22 cellular contexts compared by ENCODE assay signal in the genomic region with DNA sequence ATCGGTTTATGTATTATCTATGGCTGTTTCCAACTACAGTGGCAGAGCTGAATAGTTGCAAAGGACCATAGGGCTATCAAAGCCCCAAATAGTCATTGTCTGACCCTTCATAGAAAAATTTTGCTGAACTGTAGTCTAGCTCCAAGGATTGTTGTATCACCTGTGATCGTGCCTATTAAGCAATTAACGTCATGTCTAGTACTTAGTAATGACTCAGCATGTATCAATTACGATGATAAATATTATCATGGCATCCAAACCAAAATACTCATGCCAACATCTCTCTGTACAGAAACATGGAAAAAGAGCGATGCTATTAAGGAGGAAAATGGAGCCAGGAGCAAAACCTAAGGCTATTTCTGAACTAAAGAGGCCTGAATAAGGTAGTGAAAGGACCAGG.
DNase-seq lines count a peak whose midpoint lies in the region; ATAC-seq, FAIRE-seq and TF ChIP-seq lines count a peak whose summit lies in the region.
"Had no signal": no experiment of that assay in that cellular context is flagged by ENCODE, and none has a peak within 500 bp of the region (broad histone marks: within the 10 kb centered on the region; RNA-seq: fewer than 3 reads in every experiment).

No MANE protein-coding gene starts in this region.

- H2BK120ac ChIP-seq in IMR-90 (ENCODE audit: low read depth, low read length) = no peak overlapping the region

- TF ChIP-seq CTCF in IMR-90 (conservative IDR thresholded peaks at IDR 0.05; ENCODE audit: low read depth, low read length) = no peak
- no peak for TF ChIP-seq CTCF in K562 (IDR thresholded peaks at IDR 0.05 in 2 of 3, conservative IDR thresholded peaks at IDR 0.05 in 1 of 3; ENCODE audit: insufficient read depth in 2 of 3, low read depth in 1 of 3, low read length in 3 of 3)

- H3K9me1 ChIP-seq in IMR-90 (ENCODE audit: insufficient read depth, low read length) (no peaks in the 10 kb centered on the region), K562 (ENCODE audit: control insufficient read depth, insufficient read depth, low read length) (no peaks in the 10 kb centered on the region)

- 100% methylated on average over 1 of the region's 5 CpGs; no CpG with 5 or more reads in 1 of the 2 experiments for WGBS in IMR-90 (ENCODE audit: extremely low coverage in 2 of 2, insufficient read length in 1 of 2), 2 experiments
- 2% methylated on average over 5 of the region's 5 CpGs for WGBS in K562 (ENCODE audit: insufficient coverage, low coverage, missing lambda C conversion rate)

- no peak overlapping the region for H2AFZ ChIP-seq in IMR-90 (replicated peaks; ENCODE audit: low read length, poor library complexity)
- no peak overlapping the region for H2AFZ ChIP-seq in K562 (ENCODE audit: low read depth, low read length)
- H2AFZ ChIP-seq: GM23338 had no signal

- no peak overlapping the region for H3K4me2 ChIP-seq in IMR-90 (ENCODE audit: low read depth, low read length)
- H3K4me2 ChIP-seq in K562 (ENCODE audit: insufficient read depth, low read length) = no peak overlapping the region
- H3K4me2 ChIP-seq: GM23338 had no signal

- TF ChIP-seq EP300 in K562 (IDR thresholded peaks at IDR 0.05; ENCODE audit: low read length) = no peak

- H4K91ac ChIP-seq in IMR-90 (ENCODE audit: insufficient read depth, low read depth, low read length) = no peak overlapping the region

- no peak overlapping the region for H3K23ac ChIP-seq in IMR-90 (ENCODE audit: low read depth, low read length)

- H3K4me3 ChIP-seq in IMR-90 (ENCODE audit: insufficient read depth, low read depth, low read length) (no peak overlapping the region), K562 (no peak overlapping the region)
- H3K4me3 ChIP-seq: GM23338 had no signal

- no peak overlapping the region for H3K4me3 Mint-ChIP-seq in activated CD4-positive, alpha-beta T cell treated with anti-CD3 and anti-CD28 coated beads, Interleukin-2, amount 10 ng/mL, durations not matched to agents 24 days and 14 days
- H3K4me3 Mint-ChIP-seq: CD4-positive, CD25-positive, alpha-beta regulatory T cell; CD8-positive, alpha-beta memory T cell; GM23338 had no signal

- H3K27ac ChIP-seq in IMR-90 (ENCODE audit: insufficient read depth, low read length) = no peak overlapping the region
- H3K27ac ChIP-seq in K562 (ENCODE audit: extremely low read depth, low read depth, low read length) = no peak overlapping the region

- peaks cover 3% of the 10 kb centered on the region for H3K4me1 Mint-ChIP-seq in activated CD4-positive, alpha-beta T cell treated with anti-CD3 and anti-CD28 coated beads, Interleukin-2, amount 10 ng/mL, durations not matched to agents 24 days and 14 days
- H3K4me1 Mint-ChIP-seq: CD4-positive, CD25-positive, alpha-beta regulatory T cell had no signal

- H4K5ac ChIP-seq in IMR-90 (ENCODE audit: low read depth, low read length) = no peak overlapping the region

- H3K79me1 ChIP-seq in IMR-90 (ENCODE audit: low read depth in 1 of 2, low read length in 2 of 2) = no peaks in the 10 kb centered on the region

- no peak overlapping the region for H3K56ac ChIP-seq in IMR-90 (ENCODE audit: extremely low read depth, insufficient read depth, low read length)

- no peak overlapping the region for H3K4ac ChIP-seq in IMR-90 (ENCODE audit: low read depth, low read length)

- no peak for TF ChIP-seq RAD21 in IMR-90 (IDR thresholded peaks at IDR 0.05; ENCODE audit: low read length)
- no peak for TF ChIP-seq RAD21 in K562 (CRISPR knock-in tag; conservative IDR thresholded peaks at IDR 0.05 in 1 of 2, IDR thresholded peaks at IDR 0.05 in 1 of 2)

- intact Hi-C loops in IMR-90 (cut with micrococcal nuclease) = no loop called here
- intact Hi-C loops in K562 (cut with micrococcal nuclease) = no loop called here
- intact Hi-C loops in activated CD4-positive, alpha-beta T cell treated with anti-CD3 and anti-CD28 coated beads, Interleukin-2, amount 10 ng/mL, durations not matched to agents 24 days and 14 days (cut with micrococcal nuclease) = no loop called here

- H2BK20ac ChIP-seq in IMR-90 (ENCODE audit: low read depth, low read length) = no peak overlapping the region

- no peaks in the 10 kb centered on the region for H3K79me2 ChIP-seq in K562 (ENCODE audit: control insufficient read depth, insufficient read depth, low read length)

- H4K20me1 ChIP-seq in IMR-90 (ENCODE audit: insufficient read depth, low read length) (no peaks in the 10 kb centered on the region), K562 (replicated peaks; ENCODE audit: control insufficient read depth, insufficient read depth, low read length) (no peaks in the 10 kb centered on the region; the same call in 1 of the 2 replicates)

- no peak overlapping the region for H3K18ac ChIP-seq in IMR-90 (ENCODE audit: low read depth, low read length)

- H3K27ac Mint-ChIP-seq in activated CD4-positive, alpha-beta T cell treated with anti-CD3 and anti-CD28 coated beads, Interleukin-2, amount 10 ng/mL, durations not matched to agents 24 days and 14 days = no peak overlapping the region
- H3K27ac Mint-ChIP-seq: CD4-positive, CD25-positive, alpha-beta regulatory T cell; GM23338 had no signal

- POLR2A ChIA-PET in IMR-90 (lab: Charles Lee; ENCODE audit: unreplicated experiment) = no interaction called here
- POLR2A ChIA-PET in K562 (lab: Yijun Ruan, JAX) = interaction anchor here (0.6 kb wide), 1 partner anchor 221 kb away, joined by 4 read pairs; no protein-coding TSS in a partner anchor

- no peaks in the 10 kb centered on the region for H3K36me3 Mint-ChIP-seq in activated CD4-positive, alpha-beta T cell treated with anti-CD3 and anti-CD28 coated beads, Interleukin-2, amount 10 ng/mL, durations not matched to agents 24 days and 14 days (ENCODE audit: low read depth)

- TF ChIP-seq POLR2A in IMR-90 (IDR thresholded peaks at IDR 0.05; ENCODE audit: low read depth, low read length) (no peak), K562 (conservative IDR thresholded peaks at IDR 0.05) (no peak)

- H3K9me3 ChIP-seq in IMR-90 (ENCODE audit: control insufficient read depth, insufficient read depth, low read length) (no peaks in the 10 kb centered on the region), K562 (replicated peaks; ENCODE audit: control insufficient read depth, insufficient read depth, low read depth, low read length) (no peaks in the 10 kb centered on the region)
- H3K9me3 ChIP-seq: BE2C had no signal

- no peaks in the 10 kb centered on the region for H3K36me3 ChIP-seq in IMR-90 (ENCODE audit: control insufficient read depth, insufficient read depth, low read length)
- H3K36me3 ChIP-seq in K562 (ENCODE audit: control insufficient read depth, insufficient read depth, low read length) = no peaks in the 10 kb centered on the region
- H3K36me3 ChIP-seq: BE2C had no signal

- no peak overlapping the region for H2BK15ac ChIP-seq in IMR-90 (ENCODE audit: low read depth, low read length)

- ATAC-seq in IMR-90 (ENCODE audit: low read depth) = no peak
- no peak for ATAC-seq in K562
- ATAC-seq in HG02678 (IDR thresholded peaks at IDR 0.05; ENCODE audit: unreplicated experiment) = no peak
- ATAC-seq: GM23338 had no signal

- H4K8ac ChIP-seq in IMR-90 (ENCODE audit: low read depth in 2 of 2, low read length in 2 of 2) = no peak overlapping the region

- no peak for FAIRE-seq in K562 (lab: Jason Lieb, UNC)
- FAIRE-seq: G401.6, GM12892, GM18507, H54, HTR-8/SVneo had no signal

- H3K9ac ChIP-seq in IMR-90 (ENCODE audit: low read depth, low read length) (no peak overlapping the region), K562 (ENCODE audit: insufficient read depth in 1 of 2, low read depth in 2 of 2, low read length in 2 of 2) (no peak overlapping the region)

- no peak overlapping the region for H2AK9ac ChIP-seq in IMR-90 (replicated peaks; ENCODE audit: low read depth, low read length, poor library complexity)

- in situ Hi-C loops in IMR-90 (cut with MboI; ENCODE audit: low sequenced_read_pairs) = no loop called here
- in situ Hi-C loops in K562 (cut with MboI) = no loop called here

- H3K4me1 ChIP-seq in IMR-90 (ENCODE audit: control insufficient read depth, insufficient read depth, low read length) = no peaks in the 10 kb centered on the region
- H3K4me1 ChIP-seq in K562 (replicated peaks in 1 of 2; ENCODE audit: control insufficient read depth in 2 of 2, insufficient read depth in 2 of 2, low read length in 2 of 2) = no peaks in the 10 kb centered on the region
- H3K4me1 ChIP-seq: BE2C had no signal

- dilution Hi-C loops in IMR-90 (cut with HindIII; ENCODE audit: low sequenced_read_pairs, unreplicated experiment) = no loop called here

- no peaks in the 10 kb centered on the region for H3K27me3 Mint-ChIP-seq in activated CD4-positive, alpha-beta T cell treated with anti-CD3 and anti-CD28 coated beads, Interleukin-2, amount 10 ng/mL, durations not matched to agents 24 days and 14 days
- H3K27me3 Mint-ChIP-seq: CD4-positive, CD25-positive, alpha-beta regulatory T cell had no signal

- CTCF ChIA-PET in IMR-90 (lab: Yijun Ruan, JAX) = no interaction called here
- CTCF ChIA-PET in K562 (lab: Yijun Ruan, JAX; ENCODE audit: low intra/inter-chr PET ratio) = no interaction called here

- H3K27me3 ChIP-seq in IMR-90 (ENCODE audit: control insufficient read depth, insufficient read depth, low read length) (no peaks in the 10 kb centered on the region), K562 (ENCODE audit: control insufficient read depth in 2 of 2, insufficient read depth in 2 of 2, low read length in 2 of 2) (peaks cover 34 to 41% of the 10 kb centered on the region in 2 experiments; a peak in 4 of 5 replicates)
- H3K27me3 ChIP-seq: BE2C had no signal

- H3K14ac ChIP-seq in IMR-90 (replicated peaks; ENCODE audit: low read depth, low read length) = no peak overlapping the region

- H3K9me3 Mint-ChIP-seq in activated CD4-positive, alpha-beta T cell treated with anti-CD3 and anti-CD28 coated beads, Interleukin-2, amount 10 ng/mL, durations not matched to agents 24 days and 14 days = no peaks in the 10 kb centered on the region
- H3K9me3 Mint-ChIP-seq: CD4-positive, CD25-positive, alpha-beta regulatory T cell; CD8-positive, alpha-beta memory T cell; GM23338 had no signal

- DNase-seq in NCI-H748 (lab: John Stamatoyannopoulos, UW; ENCODE audit: unreplicated experiment) (peak; percentile 40), NCI-H748 treated with DMSO at 0.1 percent for 48 hours (lab: John Stamatoyannopoulos, UW) (no peak), IMR-90 (no peak), K562 (ENCODE audit: extremely low read depth in 1 of 4, low spot score in 3 of 4) (no peak), kidney tubule cell (ENCODE audit: low spot score) (no peak)
- no peak for DNase-seq in activated CD4-positive, alpha-beta T cell treated with anti-CD3 and anti-CD28 coated beads, Interleukin-2, amount 10 ng/mL, durations not matched to agents 24 days and 14 days
- DNase-seq: ACHN; BE2C; C1 segment of cervical spinal cord; CD4-positive, CD25-positive, alpha-beta regulatory T cell; CD8-positive, alpha-beta memory T cell; COR-L47; DMS 273 treated with DMSO at 0.1 percent for 48 hours; DMS53; HCEC 1CT had no signal

- H2BK5ac ChIP-seq in IMR-90 (ENCODE audit: low read depth, low read length, poor library complexity, severe bottlenecking) = no peak overlapping the region

- BruUV-seq in IMR-90 (replicated peaks; lab: Mats Ljungman, UMichigan) = no TSS peak
- no TSS peak for BruUV-seq in K562 (replicated peaks; lab: Mats Ljungman, UMichigan)

- no peak overlapping the region for H2AK5ac ChIP-seq in IMR-90 (ENCODE audit: low read depth, low read length)

TF ChIP-seq in K562, 482 proteins besides CTCF, POLR2A, EP300 and RAD21 (continues in another document):
- TF ChIP-seq ZNF316 (IDR thresholded peaks at IDR 0.05) = 0 out of 2 replicates have a peak, but pooled peaks have one; percentile 2
- TF ChIP-seq MAFG (tag; conservative IDR thresholded peaks at IDR 0.05) = 0 out of 2 replicates have a peak, but pooled peaks have one; percentile 17
